ENCODE assay signal across 18 cellular contexts in genomic region chr10:21907436-21907835, GRCh38.
"Had no signal": no experiment of that assay in that cellular context is flagged by ENCODE, and none has a peak within 500 bp of the region (broad histone marks: within the 10 kb centered on the region; RNA-seq: fewer than 3 reads in every experiment).

No MANE protein-coding gene starts in this region.

- ATAC-seq: foreskin keratinocyte; gastroesophageal sphincter; heart left ventricle; left lung; left ventricle myocardium superior; lower lobe of right lung; naive thymus-derived CD4-positive, alpha-beta T cell had no signal

- H3K27ac ChIP-seq: colonic mucosa, esophagus muscularis mucosa, foreskin keratinocyte, gastroesophageal sphincter, heart left ventricle, hepatocyte, left lung, lower lobe of right lung had no signal

- H3K4me1 ChIP-seq: colonic mucosa, esophagus muscularis mucosa, foreskin keratinocyte, gastroesophageal sphincter, heart left ventricle, left lung, lower lobe of right lung had no signal

- DNase-seq: colonic mucosa; cortex of kidney; effector CD8-positive, alpha-beta T cell; foreskin keratinocyte; heart left ventricle; hypothalamus; immature natural killer cell; islet precursor cell; kidney; kidney glomerular epithelial cell; left lung; left ventricle myocardium superior; lower lobe of right lung; mesenchymal stem cell; naive thymus-derived CD4-positive, alpha-beta T cell had no signal

- H3K36me3 ChIP-seq: colonic mucosa had no signal

- H3K4me3 ChIP-seq: colonic mucosa, esophagus muscularis mucosa, gastroesophageal sphincter, heart left ventricle, hepatocyte, left lung, lower lobe of right lung had no signal

- H3K27me3 ChIP-seq: colonic mucosa, esophagus muscularis mucosa, foreskin keratinocyte, gastroesophageal sphincter, heart left ventricle, hepatocyte, left lung had no signal

- H3K9me3 ChIP-seq: colonic mucosa, esophagus muscularis mucosa, gastroesophageal sphincter, heart left ventricle, left lung, lower lobe of right lung had no signal
